ENCODE assay signal across 8 cellular contexts in genomic region chr10:44935201-44935960, GRCh38. TPM values are rescaled to one million over a fixed set of nuclear protein-coding genes. Genes with fewer than 3 reads are reported as not detected.
DNase-seq lines count a peak whose midpoint lies in the region; ATAC-seq, FAIRE-seq and TF ChIP-seq lines count a peak whose summit lies in the region.

No MANE protein-coding gene starts in this region.

- no peaks in the 10 kb centered on the region for H3K4me1 ChIP-seq in OCI-LY7 (ENCODE audit: insufficient read depth, low read length, poor library complexity, severe bottlenecking)

- H3K9me3 ChIP-seq in OCI-LY7 (ENCODE audit: low read length) = no peaks in the 10 kb centered on the region

- intact Hi-C loops in OCI-LY7 (cut with micrococcal nuclease; ENCODE audit: unreplicated experiment) = no loop called here

- no peaks in the 10 kb centered on the region for H4K20me1 ChIP-seq in OCI-LY7 (ENCODE audit: insufficient read depth, low read length)

- H3K27ac Mint-ChIP-seq in activated naive CD8-positive, alpha-beta T cell = no peak overlapping the region
- no peak overlapping the region for H3K27ac Mint-ChIP-seq in activated naive CD8-positive, alpha-beta T cell treated with anti-CD3 and anti-CD28 coated beads, Interleukin-2, amount 50 U/mL, for 24 hours
- H3K27ac Mint-ChIP-seq in glutamatergic neuron (ENCODE audit: unreplicated experiment) = no peak overlapping the region

- FAIRE-seq in urothelium cell line (lab: Jason Lieb, UNC) = peak; percentile 91

- no peak overlapping the region for H3K4me2 ChIP-seq in OCI-LY7 (ENCODE audit: low read length)

- H3K4me1 Mint-ChIP-seq in activated naive CD8-positive, alpha-beta T cell (ENCODE audit: low read depth) = peaks cover 6% of the 10 kb centered on the region
- peaks cover 6% of the 10 kb centered on the region for H3K4me1 Mint-ChIP-seq in activated naive CD8-positive, alpha-beta T cell treated with anti-CD3 and anti-CD28 coated beads, Interleukin-2, amount 50 U/mL, for 24 hours
- H3K4me1 Mint-ChIP-seq in glutamatergic neuron (ENCODE audit: low read depth, unreplicated experiment) = peaks cover 2% of the 10 kb centered on the region

- no peak overlapping the region for H3K27ac ChIP-seq in OCI-LY7 (ENCODE audit: low read depth, low read length, poor library complexity, severe bottlenecking)

- H3K4me3 Mint-ChIP-seq in activated naive CD8-positive, alpha-beta T cell = peak overlapping the region; percentile 24
- H3K4me3 Mint-ChIP-seq in activated naive CD8-positive, alpha-beta T cell treated with anti-CD3 and anti-CD28 coated beads, Interleukin-2, amount 50 U/mL, for 24 hours = no peak overlapping the region
- no peak overlapping the region for H3K4me3 Mint-ChIP-seq in glutamatergic neuron (ENCODE audit: unreplicated experiment)

- H3K36me3 Mint-ChIP-seq in activated naive CD8-positive, alpha-beta T cell = peaks cover 2% of the 10 kb centered on the region
- H3K36me3 Mint-ChIP-seq in activated naive CD8-positive, alpha-beta T cell treated with anti-CD3 and anti-CD28 coated beads, Interleukin-2, amount 50 U/mL, for 24 hours (ENCODE audit: low read depth) = no peaks in the 10 kb centered on the region
- H3K36me3 Mint-ChIP-seq in glutamatergic neuron (ENCODE audit: unreplicated experiment) = peaks cover 8% of the 10 kb centered on the region

- no peak for DNase-seq in activated naive CD8-positive, alpha-beta T cell treated with anti-CD3 and anti-CD28 coated beads, Interleukin-2, amount 50 U/mL, for 24 hours
- DNase-seq in epithelial cell of esophagus (ENCODE audit: low read depth) (peak; percentile 61), midbrain (lab: John Stamatoyannopoulos, UW) (peak; percentile 77), urothelium cell line (ENCODE audit: low spot score) (peak; percentile 81), glutamatergic neuron (no peak), NCI-H1417 treated with DMSO at 0.1 percent for 48 hours (lab: John Stamatoyannopoulos, UW) (no peak), OCI-LY7 (ENCODE audit: low spot score) (no peak)

- TF ChIP-seq CTCF in epithelial cell of esophagus (IDR thresholded peaks at IDR 0.05; ENCODE audit: insufficient read depth, low read depth, low read length, missing control alignments) (no peak), glutamatergic neuron (IDR thresholded peaks at IDR 0.05; ENCODE audit: partially characterized antibody, unreplicated experiment) (no peak), OCI-LY7 (conservative IDR thresholded peaks at IDR 0.05; ENCODE audit: low read length) (no peak)

- H2AFZ ChIP-seq in OCI-LY7 (ENCODE audit: low read length) = no peak overlapping the region

- H3K36me3 ChIP-seq in OCI-LY7 (ENCODE audit: insufficient read depth, low read length) = no peaks in the 10 kb centered on the region

- H3K9me3 Mint-ChIP-seq in activated naive CD8-positive, alpha-beta T cell (ENCODE audit: low read depth) = no peaks in the 10 kb centered on the region
- H3K9me3 Mint-ChIP-seq in activated naive CD8-positive, alpha-beta T cell treated with anti-CD3 and anti-CD28 coated beads, Interleukin-2, amount 50 U/mL, for 24 hours = peaks cover 4% of the 10 kb centered on the region
- H3K9me3 Mint-ChIP-seq in glutamatergic neuron (ENCODE audit: unreplicated experiment) = peaks cover 10% of the 10 kb centered on the region

- no peak for ATAC-seq in activated naive CD8-positive, alpha-beta T cell treated with anti-CD3 and anti-CD28 coated beads, Interleukin-2, amount 50 U/mL, for 24 hours

- no TSS peak for BruUV-seq in OCI-LY7 (replicated peaks; lab: Mats Ljungman, UMichigan)

- no peaks in the 10 kb centered on the region for H3K9me2 ChIP-seq in OCI-LY7 (ENCODE audit: insufficient read depth, low read length)

- CTCF ChIA-PET in OCI-LY7 (lab: Charles Lee; ENCODE audit: unreplicated experiment) = interaction anchor here (0.6 kb wide), 1 partner anchor 40 kb away, joined by 9 read pairs; no protein-coding TSS in a partner anchor

- no peak overlapping the region for H3K4me3 ChIP-seq in epithelial cell of esophagus (ENCODE audit: low read length)
- no peak overlapping the region for H3K4me3 ChIP-seq in OCI-LY7 (ENCODE audit: low read depth, low read length, poor library complexity, severe bottlenecking)

- POLR2A ChIA-PET in OCI-LY7 (lab: Charles Lee) = interaction anchor here (1.1 kb wide), 1 partner anchor 29 kb away, joined by 4 read pairs; no protein-coding TSS in a partner anchor

- H3K79me2 ChIP-seq in OCI-LY7 (ENCODE audit: insufficient read depth, low read depth, low read length) = no peaks in the 10 kb centered on the region

- H3K27me3 Mint-ChIP-seq in activated naive CD8-positive, alpha-beta T cell = peaks cover 6% of the 10 kb centered on the region
- H3K27me3 Mint-ChIP-seq in activated naive CD8-positive, alpha-beta T cell treated with anti-CD3 and anti-CD28 coated beads, Interleukin-2, amount 50 U/mL, for 24 hours = peaks cover 7% of the 10 kb centered on the region
- H3K27me3 Mint-ChIP-seq in glutamatergic neuron (ENCODE audit: unreplicated experiment) = peaks cover 7% of the 10 kb centered on the region

RNA-seq across cellular contexts. Expression of gene RASSF4, which starts 24.2 kb away (rescaled TPM):
- total RNA-seq in glutamatergic neuron (ENCODE audit: unreplicated experiment) (137 TPM), OCI-LY7 (2022) (2.7 and 5.3 TPM in 2 replicates)
- total RNA-seq in OCI-LY7 (2014; rRNA removed; shearing (Covaris generic)) = 1.9 and 2.6 TPM in 2 replicates

RNA-seq across cellular contexts. Expression of gene TMEM72, which starts 24.2 kb away (rescaled TPM):
- total RNA-seq in glutamatergic neuron (ENCODE audit: unreplicated experiment) (not detected), OCI-LY7 (2022) (not detected in 2 replicates)
- total RNA-seq in OCI-LY7 (2014; rRNA removed; shearing (Covaris generic)) = not detected in 2 replicates

RNA-seq across cellular contexts. Expression of gene DEPP1, which starts 43.2 kb away (rescaled TPM):
- 13.6 TPM for total RNA-seq in glutamatergic neuron (ENCODE audit: unreplicated experiment)
- 0.08 and 0.09 TPM in 2 replicates for total RNA-seq in OCI-LY7 (2014; rRNA removed; shearing (Covaris generic))
- not detected in 2 replicates for total RNA-seq in OCI-LY7 (2022)

Comparison
In these comparisons a context has a peak if more than half of its experiments do, and no peak if none do; other contexts are left out.
1. DNase-seq: peak in epithelial cell of esophagus (single experiment), midbrain (single experiment) and urothelium cell line (single experiment); none in activated naive CD8-positive, alpha-beta T cell treated with anti-CD3 and anti-CD28 coated beads, Interleukin-2, amount 50 U/mL, for 24 hours (single experiment), glutamatergic neuron (single experiment), NCI-H1417 treated with DMSO at 0.1 percent for 48 hours (single experiment) and OCI-LY7 (single experiment).
2. RNA of gene RASSF4, which starts 24.2 kb away (total RNA-seq): 137 TPM in glutamatergic neuron (single experiment); 1.9 to 5.3 TPM in OCI-LY7; every median in the first group is over 10 times any median in the second.
3. RNA of gene DEPP1, which starts 43.2 kb away (total RNA-seq): 13.6 TPM in glutamatergic neuron (single experiment); 0.08 to 0.09 TPM in OCI-LY7; every median in the first group is over 10 times any median in the second.